ENCODE assay signal across 9 cellular contexts in the genomic region with DNA sequence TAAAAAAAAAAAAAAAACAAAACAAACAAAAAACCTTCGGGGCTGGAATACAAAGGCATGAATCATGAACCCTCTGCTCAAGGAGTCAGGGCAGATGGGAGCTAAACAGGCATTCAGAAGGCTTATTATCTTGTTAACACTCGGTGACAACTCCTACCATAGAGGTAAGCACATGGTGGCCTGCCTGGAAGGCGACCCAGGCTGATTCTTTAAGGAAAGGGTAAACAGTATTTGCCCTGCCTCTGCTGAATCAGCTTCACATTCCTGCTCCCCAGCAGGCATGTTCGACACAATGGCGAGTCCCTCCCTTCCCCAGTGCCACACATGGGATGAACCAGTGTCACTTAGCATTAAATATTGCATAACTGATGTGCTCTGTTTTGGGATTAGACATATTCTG.
DNase-seq lines count a peak whose midpoint lies in the region; ATAC-seq and TF ChIP-seq lines count a peak whose summit lies in the region.
"Had no signal": no experiment of that assay in that cellular context is flagged by ENCODE, and none has a peak within 500 bp of the region (broad histone marks: within the 10 kb centered on the region; RNA-seq: fewer than 3 reads in every experiment).

No MANE protein-coding gene starts in this region.

- TF ChIP-seq CTCF in cardiac fibroblast (IDR thresholded peaks at IDR 0.05; ENCODE audit: low read depth, low read length) = no peak

- DNase-seq in ELR (ENCODE audit: low read depth) (peak; percentile 69), MV-4-11 (lab: John Stamatoyannopoulos, UW) (peak; percentile 25), cardiac fibroblast (ENCODE audit: low read depth in 2 of 2) (peak; percentile 31 to 74), myocyte (ENCODE audit: low read depth) (peak; percentile 36), T-cell (no peak), posterior vena cava (ENCODE audit: low spot score) (no peak)
- DNase-seq: naive thymus-derived CD4-positive, alpha-beta T cell had no signal

- H3K4me3 Mint-ChIP-seq in T-cell = no peak overlapping the region
- H3K4me3 Mint-ChIP-seq: naive thymus-derived CD4-positive, alpha-beta T cell had no signal

- no peaks in the 10 kb centered on the region for H3K27me3 Mint-ChIP-seq in T-cell
- H3K27me3 Mint-ChIP-seq: naive thymus-derived CD4-positive, alpha-beta T cell had no signal

- intact Hi-C loops in posterior vena cava (cut with DNase I) = no loop called here

- peaks cover 57 to 76% (median 65%) of the 10 kb centered on the region in 3 donors for H3K4me1 Mint-ChIP-seq in T-cell

- no peak overlapping the region for H3K27ac Mint-ChIP-seq in T-cell

- ATAC-seq in T-cell (replicated peaks in 1 of 4) (no peak), GM18498 (IDR thresholded peaks at IDR 0.05; ENCODE audit: unreplicated experiment) (no peak), GM18907 (IDR thresholded peaks at IDR 0.05; ENCODE audit: unreplicated experiment) (no peak)
- ATAC-seq: naive thymus-derived CD4-positive, alpha-beta T cell had no signal

- no peaks in the 10 kb centered on the region for H3K36me3 Mint-ChIP-seq in T-cell

- CTCF ChIA-PET in T-cell (lab: Charles Lee) = interaction anchor here in 1 of 2 donors (0.6 kb wide), 2 partner anchors 23 to 58 kb away, joined by 3 to 6 read pairs; no protein-coding TSS in a partner anchor

- POLR2A ChIA-PET in T-cell (lab: Charles Lee) = interaction anchor here in 1 of 2 donors (0.9 kb wide), 1 partner anchor 150 kb away, joined by 4 read pairs; no protein-coding TSS in a partner anchor

- H3K4me3 ChIP-seq in cardiac fibroblast (replicated peaks in 1 of 2; ENCODE audit: low read depth in 2 of 2, low read length in 2 of 2) = no peak overlapping the region

- H3K9me3 Mint-ChIP-seq in T-cell = no peaks in the 10 kb centered on the region

Comparison
In these comparisons a context has a peak if more than half of its experiments do, and no peak if none do; other contexts are left out.
1. DNase-seq: peak in ELR (single experiment), MV-4-11 (single experiment), cardiac fibroblast (2 of 2) and myocyte (single experiment); none in T-cell (0 of 34) and posterior vena cava (single experiment).